ENCODE assay signal across 16 cellular contexts in genomic region chr1:210062033-210062432, GRCh38.
"Had no signal": no experiment of that assay in that cellular context is flagged by ENCODE, and none has a peak within 500 bp of the region (broad histone marks: within the 10 kb centered on the region; RNA-seq: fewer than 3 reads in every experiment).

No MANE protein-coding gene starts in this region.

- DNase-seq: erythroblast; foreskin keratinocyte; heart right ventricle; hypothalamus; islet precursor cell; mammary epithelial cell; naive thymus-derived CD4-positive, alpha-beta T cell; nephron progenitor cell; posterior cingulate gyrus; small intestine; stimulated activated CD4-positive, alpha-beta T cell treated with anti-CD3 and anti-CD28 coated beads, Interleukin-12 subunit alpha, Interleukin-12 subunit beta, amount 100 ng/mL, for 4 hours; stimulated activated naive CD4-positive, alpha-beta T cell; trophoblast cell had no signal

- H3K36me3 ChIP-seq: heart right ventricle, neutrophil, right atrium auricular region had no signal

- ATAC-seq: foreskin keratinocyte; heart right ventricle; left lobe of liver; naive thymus-derived CD4-positive, alpha-beta T cell had no signal

- H3K27me3 ChIP-seq: foreskin keratinocyte, heart right ventricle, neutrophil, right atrium auricular region had no signal

- H3K4me3 ChIP-seq: heart right ventricle, right atrium auricular region had no signal

- H3K27ac ChIP-seq: foreskin keratinocyte, heart right ventricle, neutrophil, right atrium auricular region had no signal

- H3K9me3 ChIP-seq: heart right ventricle, neutrophil, right atrium auricular region had no signal
